In genomic region chr3:48507256-48508061, GRCh38 we compare ENCODE assay signal across 8 cellular contexts. TPM values are rescaled to one million over a fixed set of nuclear protein-coding genes. Genes with fewer than 3 reads are reported as not detected.
DNase-seq lines count a peak whose midpoint lies in the region; ATAC-seq and TF ChIP-seq lines count a peak whose summit lies in the region.

No MANE protein-coding gene starts in this region.

- ATAC-seq in GM18498 (IDR thresholded peaks at IDR 0.05; ENCODE audit: unreplicated experiment) = peak; percentile 62
- peak; percentile 67 to 76 (median 70) for ATAC-seq in right lobe of liver
- no peak for ATAC-seq in HG02588 (IDR thresholded peaks at IDR 0.05; ENCODE audit: unreplicated experiment)

- H3K36me3 ChIP-seq in right lobe of liver = no peaks in the 10 kb centered on the region

- POLR2A ChIA-PET in AG04450 (lab: Yijun Ruan, JAX) = no interaction called here

- no peaks in the 10 kb centered on the region for H3K27me3 ChIP-seq in AG04450 (ENCODE audit: control insufficient read depth, insufficient read depth, low read length)
- H3K27me3 ChIP-seq in right lobe of liver = no peaks in the 10 kb centered on the region

- no peak for DNase-seq in AG04450 (ENCODE audit: low read depth, low spot score)
- peak; percentile 93 for DNase-seq in M059J (ENCODE audit: low read depth)
- DNase-seq in activated CD4-positive, CD25-positive, alpha-beta regulatory T cell (lab: John Stamatoyannopoulos, UW) = peak; percentile 26 to 64 (median 46)
- DNase-seq in cardiac fibroblast (ENCODE audit: low read depth in 2 of 2) = peak; percentile 54 to 64
- peak; percentile 68 to 75 (median 71) for DNase-seq in right lobe of liver
- peak; percentile 51 to 55 for DNase-seq in stimulated activated CD8-positive, alpha-beta memory T cell treated with anti-CD3 and anti-CD28 coated beads, Interleukin-2, amount 100 ng/mL, for 48 hours (ENCODE audit: low read depth in 2 of 2)

- H3K4me1 ChIP-seq in right lobe of liver = peaks cover 0 to 10% (median 2%) of the 10 kb centered on the region in 4 donors

- intact Hi-C loops in right lobe of liver (cut with DNase I) = no loop called here

- H3K4me3 ChIP-seq in AG04450 (ENCODE audit: low read depth, low read length) (no peak overlapping the region), cardiac fibroblast (replicated peaks in 1 of 2; ENCODE audit: low read depth in 2 of 2, low read length in 2 of 2) (no peak overlapping the region), right lobe of liver (no peak overlapping the region)

- CTCF ChIA-PET in AG04450 (lab: Charles Lee) = interaction anchor here (0.5 kb wide), 1 partner anchor 66 kb away, joined by 3 read pairs; no protein-coding TSS in a partner anchor

- TF ChIP-seq POLR2A in right lobe of liver (IDR thresholded peaks at IDR 0.05) = no peak

- TF ChIP-seq CTCF in AG04450 (IDR thresholded peaks at IDR 0.05; ENCODE audit: low read depth, low read length) = peak; percentile 51
- TF ChIP-seq CTCF in cardiac fibroblast (IDR thresholded peaks at IDR 0.05; ENCODE audit: low read depth, low read length) = peak; percentile 44
- TF ChIP-seq CTCF in right lobe of liver (IDR thresholded peaks at IDR 0.05) = peak; percentile 56 to 71 (median 60)

- H3K9me3 ChIP-seq in AG04450 (ENCODE audit: control insufficient read depth, insufficient read depth, low read length) (no peaks in the 10 kb centered on the region; the same call in 1 of the 2 replicates), right lobe of liver (no peaks in the 10 kb centered on the region)

- H3K27ac ChIP-seq in AG04450 (ENCODE audit: low read depth, low read length) (no peak overlapping the region), right lobe of liver (no peak overlapping the region)

- WGBS in right lobe of liver (ENCODE audit: insufficient coverage, low coverage, low lambda C conversion rate, missing lambda C conversion rate) = 43% methylated on average over 10 of the region's 10 CpGs

RNA-seq across cellular contexts. Expression of gene SHISA5, which starts 3.5 kb away (rescaled TPM):
- polyA plus RNA-seq in AG04450 (2011; rRNA removed) = 124 and 151 TPM in 2 replicates
- 131 and 171 TPM in 2 replicates for polyA minus RNA-seq in AG04450 (2011; rRNA and poly(A)+ RNA removed)
- 282 and 311 TPM in 2 replicates for total RNA-seq in M059J (2014; rRNA removed; shearing (Covaris generic))
- total RNA-seq in right lobe of liver = 100 to 1,000 TPM in 4 of 6 experiments, 10 to 100 TPM in 2; 76.3 to 118 (median 101) TPM

RNA-seq across cellular contexts. Expression of gene PFKFB4, which starts 49.1 kb away (rescaled TPM):
- 6.1 and 7.2 TPM in 2 replicates for polyA plus RNA-seq in AG04450 (2011; rRNA removed)
- polyA minus RNA-seq in AG04450 (2011; rRNA and poly(A)+ RNA removed) = 8.3 and 11.0 TPM in 2 replicates
- total RNA-seq in M059J (2014; rRNA removed; shearing (Covaris generic)) = 19.5 and 31.0 TPM in 2 replicates
- total RNA-seq in right lobe of liver = 10 to 100 TPM in 1 of 6 experiments, 1 to 10 TPM in 4, under 1 TPM in 1; 0.59 to 10.8 (median 1.4) TPM

RNA-seq across cellular contexts. Expression of gene UCN2, which starts 56.1 kb away (rescaled TPM):
- polyA plus RNA-seq in AG04450 (2011; rRNA removed) = 1.2 and 2.2 TPM in 2 replicates
- polyA minus RNA-seq in AG04450 (2011; rRNA and poly(A)+ RNA removed) = 1.3 and 1.7 TPM in 2 replicates
- 0.17 and 2.7 TPM in 2 replicates for total RNA-seq in M059J (2014; rRNA removed; shearing (Covaris generic))
- not detected for total RNA-seq in right lobe of liver
